In the genomic region with DNA sequence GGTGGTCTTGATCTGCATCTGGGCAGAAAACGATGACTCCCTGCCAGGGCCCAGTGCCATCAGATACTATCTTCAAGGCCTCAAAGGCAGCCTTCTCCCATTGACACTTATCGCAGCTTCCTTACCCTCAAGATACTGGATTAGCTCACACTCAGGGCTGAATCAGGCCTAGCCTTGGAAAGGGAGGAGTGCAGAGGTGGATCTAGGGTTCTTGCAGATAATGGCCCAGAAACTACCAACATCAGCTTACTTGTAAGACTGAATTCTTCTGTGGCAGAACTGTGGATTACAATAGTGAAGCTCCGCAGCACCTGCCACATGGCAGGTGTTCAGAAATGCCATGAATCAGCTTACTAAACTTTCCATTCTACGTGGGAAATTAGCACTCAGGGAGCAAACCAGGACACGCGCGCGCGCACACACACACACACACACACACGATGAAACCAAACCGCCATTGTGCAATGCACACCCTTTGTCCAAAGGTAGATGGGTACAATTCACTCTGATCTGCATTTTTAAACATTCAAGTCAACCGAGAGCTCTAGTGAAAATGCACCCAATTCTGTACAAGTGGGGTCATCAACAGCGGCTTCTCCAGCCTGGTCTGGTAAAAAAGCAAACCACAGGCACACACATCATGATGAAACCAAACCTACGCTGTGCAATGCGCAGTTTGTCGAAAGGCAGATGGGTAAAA, we compare ENCODE assay signal across 8 cellular contexts. TPM values are rescaled to one million over a fixed set of nuclear protein-coding genes. Genes with fewer than 3 reads are reported as not detected.
DNase-seq lines count a peak whose midpoint lies in the region; ATAC-seq, FAIRE-seq and TF ChIP-seq lines count a peak whose summit lies in the region.

No MANE protein-coding gene starts in this region.

- peak; percentile 63 for DNase-seq in NCI-H146 treated with DMSO at 0.1 percent for 48 hours (lab: John Stamatoyannopoulos, UW; ENCODE audit: unreplicated experiment)
- DNase-seq in astrocyte of the hippocampus (ENCODE audit: low read depth, low spot score) = peak; percentile 44
- DNase-seq in kidney = no peak
- DNase-seq in activated CD4-positive, CD25-positive, alpha-beta regulatory T cell (lab: John Stamatoyannopoulos, UW) = no peak
- no peak for DNase-seq in NCI-H1930 (lab: John Stamatoyannopoulos, UW)

- no peak for TF ChIP-seq CTCF in kidney (IDR thresholded peaks at IDR 0.05; ENCODE audit: borderline replicate concordance, extremely low read depth, insufficient read depth)

- H3K4me3 ChIP-seq in kidney (ENCODE audit: low read length in 2 of 2) (peak overlapping the region; percentile 92 to 93), subcutaneous abdominal adipose tissue (ENCODE audit: low read depth in 1 of 5, low read length in 5 of 5) (peak overlapping the region; percentile 90 to 99 (median 93))

- H3K27ac ChIP-seq in kidney (ENCODE audit: low read depth in 2 of 2, low read length in 2 of 2) = peak overlapping the region in 1 of 2 donors; percentile 75
- peak overlapping the region; percentile 65 for H3K27ac ChIP-seq in subcutaneous abdominal adipose tissue (ENCODE audit: low read depth, low read length)

- H3K36me3 ChIP-seq in ES-I3 (ENCODE audit: insufficient read depth, low read length) (peaks cover 5% of the 10 kb centered on the region; the same call in 1 of the 2 replicates), kidney (ENCODE audit: control insufficient read depth in 1 of 2, insufficient read depth in 2 of 2, low read length in 2 of 2) (peaks cover 5% of the 10 kb centered on the region in 2 donors), subcutaneous abdominal adipose tissue (ENCODE audit: control insufficient read depth in 5 of 5, insufficient read depth in 5 of 5, low read length in 5 of 5) (peaks cover 5 to 10% (median 6%) of the 10 kb centered on the region in 5 donors)

- no peak for FAIRE-seq in kidney (lab: Jason Lieb, UNC)

- peak overlapping the region; percentile 84 for H3K9ac ChIP-seq in ES-I3 (ENCODE audit: low read depth, low read length)
- peak overlapping the region in 1 of 2 donors; percentile 77 for H3K9ac ChIP-seq in kidney (ENCODE audit: low read length in 2 of 2)
- H3K9ac ChIP-seq in subcutaneous abdominal adipose tissue (ENCODE audit: low read length in 5 of 5) = peak overlapping the region in 2 of 5 donors; percentile 94 to 95

- no peak for ATAC-seq in HG02798 (IDR thresholded peaks at IDR 0.05; ENCODE audit: poor library complexity, unreplicated experiment)

- 0 out of 2 replicates have a peak, but pooled peaks cover 7% of the 10 kb centered on the region for H3K4me1 ChIP-seq in ES-I3 (ENCODE audit: insufficient read depth, low read length)
- peaks cover 6 to 7% of the 10 kb centered on the region in 2 donors for H3K4me1 ChIP-seq in kidney (ENCODE audit: control insufficient read depth in 1 of 2, insufficient read depth in 1 of 2, low read depth in 1 of 2, low read length in 2 of 2)
- peaks cover 0 to 25% (median 23%) of the 10 kb centered on the region in 5 donors for H3K4me1 ChIP-seq in subcutaneous abdominal adipose tissue (ENCODE audit: control insufficient read depth in 5 of 5, insufficient read depth in 5 of 5, low read length in 5 of 5)

- no peaks in the 10 kb centered on the region for H3K27me3 ChIP-seq in subcutaneous abdominal adipose tissue (ENCODE audit: control insufficient read depth in 5 of 5, insufficient read depth in 4 of 5, low read length in 5 of 5)

- intact Hi-C loops in kidney (cut with DNase I) = no loop called here

- H3K9me3 ChIP-seq in ES-I3 (ENCODE audit: control insufficient read depth, insufficient read depth, low read length) = no peaks in the 10 kb centered on the region
- no peaks in the 10 kb centered on the region for H3K9me3 ChIP-seq in kidney (ENCODE audit: control insufficient read depth in 1 of 2, low read length in 2 of 2)
- H3K9me3 ChIP-seq in subcutaneous abdominal adipose tissue (ENCODE audit: control insufficient read depth in 5 of 5, low read length in 5 of 5) = no peaks in the 10 kb centered on the region

RNA-seq across cellular contexts. Expression of gene TMEM182, which starts 26.2 kb away (rescaled TPM):
- total RNA-seq in kidney = 6.5 TPM
- 4.2 TPM for polyA plus RNA-seq in kidney (ENCODE audit: insufficient read depth, low read depth, low replicate concordance)

Comparison
In these comparisons a context has a peak if more than half of its experiments do, and no peak if none do; other contexts are left out.
1. DNase-seq: peak in NCI-H146 treated with DMSO at 0.1 percent for 48 hours (single experiment) and astrocyte of the hippocampus (single experiment); none in kidney (single experiment), activated CD4-positive, CD25-positive, alpha-beta regulatory T cell (0 of 4) and NCI-H1930 (0 of 2).